In the genomic region with DNA sequence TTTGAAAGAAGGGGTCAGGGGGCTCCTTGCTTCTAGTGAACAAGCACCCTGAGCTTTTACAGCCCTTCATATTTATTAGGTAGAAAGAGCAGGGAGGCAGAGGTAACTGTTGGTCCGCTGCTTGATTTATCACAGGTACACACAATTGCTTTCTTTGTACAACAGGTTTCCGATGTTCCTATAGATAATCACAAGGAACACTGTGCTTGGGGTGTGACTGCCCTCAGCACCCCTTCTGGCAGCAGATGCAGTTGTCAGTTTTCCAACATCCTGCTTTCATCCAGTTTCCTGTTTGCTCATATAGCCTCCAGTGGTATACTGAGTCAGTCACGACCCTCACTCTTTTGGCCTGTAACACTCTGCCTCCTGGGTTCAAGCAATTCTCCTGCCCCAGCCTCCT, we compare ENCODE assay signal across 21 cellular contexts. TPM values are rescaled to one million over a fixed set of nuclear protein-coding genes. Genes with fewer than 3 reads are reported as not detected.
A peak's percentile ranks its signal among the peaks of the same experiment; 100 is the strongest.
DNase-seq lines count a peak whose midpoint lies in the region; ATAC-seq, FAIRE-seq and TF ChIP-seq lines count a peak whose summit lies in the region.
"Had no signal": no experiment of that assay in that cellular context is flagged by ENCODE, and none has a peak within 500 bp of the region (broad histone marks: within the 10 kb centered on the region; RNA-seq: fewer than 3 reads in every experiment).

No MANE protein-coding gene starts in this region.

- no peak overlapping the region for H2AK5ac ChIP-seq in trophoblast cell (ENCODE audit: low read length)

- H2AFZ ChIP-seq in trophoblast cell (ENCODE audit: insufficient read depth, low read length, poor library complexity) = no peak overlapping the region

- H3K79me2 ChIP-seq in trophoblast cell (ENCODE audit: control insufficient read depth, insufficient read depth, low read length, poor library complexity) = no peaks in the 10 kb centered on the region

- H3K18ac ChIP-seq in trophoblast cell (ENCODE audit: low read length) = no peak overlapping the region

- H3K4me3 Mint-ChIP-seq in effector memory CD8-positive, alpha-beta T cell = no peak overlapping the region
- H3K4me3 Mint-ChIP-seq: CD8-positive, alpha-beta T cell had no signal

- intact Hi-C loops in colonic mucosa (cut with DNase I) = no loop called here

- H3K79me1 ChIP-seq in trophoblast cell (ENCODE audit: low read length) = no peaks in the 10 kb centered on the region

- no peak overlapping the region for H3K4me2 ChIP-seq in trophoblast cell (ENCODE audit: low read length)
- H3K4me2 ChIP-seq: A549, BLaER1 had no signal

- H3K23ac ChIP-seq in trophoblast cell (ENCODE audit: low read length) = no peak overlapping the region

- no CpG with 5 or more reads among the region's 3 CpGs for WGBS in trophoblast cell (ENCODE audit: extremely low coverage, insufficient coverage, insufficient read length)

- H3K36me3 ChIP-seq in bronchial epithelial cell (ENCODE audit: control insufficient read depth, insufficient read depth, low read length) = no peaks in the 10 kb centered on the region
- no peaks in the 10 kb centered on the region for H3K36me3 ChIP-seq in trophoblast cell (ENCODE audit: control insufficient read depth in 1 of 2, insufficient read depth in 2 of 2, low read length in 2 of 2)
- no peaks in the 10 kb centered on the region for H3K36me3 ChIP-seq in colonic mucosa
- H3K36me3 ChIP-seq: BLaER1, HAP-1 had no signal

- no peak overlapping the region for H2BK5ac ChIP-seq in trophoblast cell (ENCODE audit: low read depth, low read length, poor library complexity)

- H4K8ac ChIP-seq in trophoblast cell (ENCODE audit: low read depth, low read length) = no peak overlapping the region

- peaks cover 7% of the 10 kb centered on the region for H3K36me3 Mint-ChIP-seq in effector memory CD8-positive, alpha-beta T cell (ENCODE audit: insufficient read depth)

- no peak for ATAC-seq in effector memory CD8-positive, alpha-beta T cell (replicated peaks)
- ATAC-seq: A549; CD8-positive, alpha-beta T cell; K562 had no signal

- no peaks in the 10 kb centered on the region for H3K27me3 Mint-ChIP-seq in effector memory CD8-positive, alpha-beta T cell

- no peaks in the 10 kb centered on the region for H3K4me1 ChIP-seq in trophoblast cell (ENCODE audit: control insufficient read depth in 1 of 2, insufficient read depth in 2 of 2, low read length in 2 of 2)
- no peaks in the 10 kb centered on the region for H3K4me1 ChIP-seq in colonic mucosa
- H3K4me1 ChIP-seq: A549, BLaER1 had no signal

- H3K4ac ChIP-seq in trophoblast cell (ENCODE audit: low read depth, low read length) = no peak overlapping the region

- DNase-seq in HT1080 (ENCODE audit: low read depth) = peak; percentile 6
- DNase-seq in bronchial epithelial cell (ENCODE audit: low read depth) = peak; percentile 22
- no peak for DNase-seq in trophoblast cell
- DNase-seq in effector memory CD8-positive, alpha-beta T cell = no peak
- DNase-seq in colonic mucosa = no peak
- DNase-seq in NCI-H2227 (lab: John Stamatoyannopoulos, UW; ENCODE audit: unreplicated experiment) = no peak
- no peak for DNase-seq in GM19240 (ENCODE audit: insufficient read length, low spot score)
- DNase-seq: CD8-positive, alpha-beta T cell; DMS 273 treated with DMSO at 0.1 percent for 48 hours; DMS53; DND-41; GF-D8; IMR-90 had no signal

- H3K4me3 ChIP-seq in bronchial epithelial cell (ENCODE audit: low read depth, low read length) (no peak overlapping the region), trophoblast cell (ENCODE audit: low read depth, low read length) (no peak overlapping the region), colonic mucosa (no peak overlapping the region)
- H3K4me3 ChIP-seq: A549, BLaER1, HAP-1, K562 had no signal

- no peaks in the 10 kb centered on the region for H3K9me3 ChIP-seq in trophoblast cell (ENCODE audit: insufficient read depth, low read depth, low read length)
- no peaks in the 10 kb centered on the region for H3K9me3 ChIP-seq in colonic mucosa
- H3K9me3 ChIP-seq: A549, BLaER1, HAP-1 had no signal

- no peak overlapping the region for H3K14ac ChIP-seq in trophoblast cell (ENCODE audit: low read length)

- no peak overlapping the region for H2BK120ac ChIP-seq in trophoblast cell (ENCODE audit: insufficient read depth, low read length, poor library complexity)

- H3K9me3 Mint-ChIP-seq in effector memory CD8-positive, alpha-beta T cell = no peaks in the 10 kb centered on the region
- H3K9me3 Mint-ChIP-seq: CD8-positive, alpha-beta T cell had no signal

- TF ChIP-seq CTCF in C4-2B (conservative IDR thresholded peaks at IDR 0.05) (no peak), bronchial epithelial cell (IDR thresholded peaks at IDR 0.05; ENCODE audit: insufficient read depth, low read length, severe bottlenecking) (no peak), colonic mucosa (IDR thresholded peaks at IDR 0.05) (no peak)

- no peaks in the 10 kb centered on the region for H3K4me1 Mint-ChIP-seq in effector memory CD8-positive, alpha-beta T cell (ENCODE audit: low read depth in 2 of 2)

- H4K91ac ChIP-seq in trophoblast cell (ENCODE audit: low read depth, low read length) = no peak overlapping the region

- H3K27ac ChIP-seq in C4-2B = peak overlapping the region; percentile 3; the same call in 1 of the 2 replicates
- H3K27ac ChIP-seq in trophoblast cell (ENCODE audit: low read depth, low read length) = no peak overlapping the region
- H3K27ac ChIP-seq in colonic mucosa = no peak overlapping the region
- H3K27ac ChIP-seq: 22Rv1, A549, BLaER1, HL-60 had no signal

- H2BK12ac ChIP-seq in trophoblast cell (ENCODE audit: low read length) = no peak overlapping the region

- H3K27ac Mint-ChIP-seq in effector memory CD8-positive, alpha-beta T cell = no peak overlapping the region
- H3K27ac Mint-ChIP-seq: CD8-positive, alpha-beta T cell had no signal

- no peak overlapping the region for H4K12ac ChIP-seq in trophoblast cell (ENCODE audit: low read depth, low read length)

- peak; percentile 7 for FAIRE-seq in bronchial epithelial cell (lab: Jason Lieb, UNC)
- FAIRE-seq: A549, HTR-8/SVneo, K562 had no signal

- H3K9ac ChIP-seq in trophoblast cell (ENCODE audit: low read length) = peak overlapping the region; percentile 27
- H3K9ac ChIP-seq in colonic mucosa (ENCODE audit: low read depth in 2 of 2, low read length in 2 of 2) = no peak overlapping the region
- H3K9ac ChIP-seq: BLaER1 had no signal

- H3K27me3 ChIP-seq in bronchial epithelial cell (ENCODE audit: control insufficient read depth, insufficient read depth, low read length) (no peaks in the 10 kb centered on the region), trophoblast cell (ENCODE audit: insufficient read depth, low read length) (no peaks in the 10 kb centered on the region), colonic mucosa (no peaks in the 10 kb centered on the region)
- H3K27me3 ChIP-seq: BLaER1 had no signal

RNA-seq across cellular contexts. Expression of a gene that starts 40.6 kb away (rescaled TPM):
- 40.9 and 59.3 TPM in 2 replicates for total RNA-seq in HT1080 (2014; rRNA removed; shearing (Covaris generic))
- polyA plus RNA-seq in HT1080 (2015; cell fraction: cytosol; rRNA removed) = 85.7 and 93.3 TPM in 2 replicates
- polyA plus RNA-seq in HT1080 (2015; cell fraction: nucleus; rRNA removed) = 66.3 and 67.1 TPM in 2 replicates
- total RNA-seq in bronchial epithelial cell (65.8 and 82.7 TPM in 2 replicates), colonic mucosa (100 to 1,000 TPM; 178 to 325 TPM)
- polyA plus RNA-seq in trophoblast cell (2013) = 40.0 and 40.1 TPM in 2 replicates

RNA-seq across cellular contexts. Expression of a gene that starts 46.1 kb away (rescaled TPM):
- total RNA-seq in HT1080 (2014; rRNA removed; shearing (Covaris generic)) = 1.4 and 2.5 TPM in 2 replicates
- 9.7 and 10.2 TPM in 2 replicates for polyA plus RNA-seq in HT1080 (2015; cell fraction: cytosol; rRNA removed)
- 63.7 and 66.1 TPM in 2 replicates for polyA plus RNA-seq in HT1080 (2015; cell fraction: nucleus; rRNA removed)
- total RNA-seq in bronchial epithelial cell (29.2 and 49.3 TPM in 2 replicates), colonic mucosa (100 to 1,000 TPM in 1 of 2 donors, 10 to 100 TPM in 1; 94.4 to 105 TPM)
- 25.0 and 26.7 TPM in 2 replicates for polyA plus RNA-seq in trophoblast cell (2013)

Comparison
In these comparisons a context has a peak if more than half of its experiments do, and no peak if none do; other contexts are left out.
1. DNase-seq: peak in HT1080 (single experiment) and bronchial epithelial cell (single experiment); none in trophoblast cell (0 of 2), effector memory CD8-positive, alpha-beta T cell (0 of 3), colonic mucosa (single experiment), NCI-H2227 (single experiment) and GM19240 (single experiment).